Comparison of ENCODE assay signal across 1 cellular context in the genomic region with DNA sequence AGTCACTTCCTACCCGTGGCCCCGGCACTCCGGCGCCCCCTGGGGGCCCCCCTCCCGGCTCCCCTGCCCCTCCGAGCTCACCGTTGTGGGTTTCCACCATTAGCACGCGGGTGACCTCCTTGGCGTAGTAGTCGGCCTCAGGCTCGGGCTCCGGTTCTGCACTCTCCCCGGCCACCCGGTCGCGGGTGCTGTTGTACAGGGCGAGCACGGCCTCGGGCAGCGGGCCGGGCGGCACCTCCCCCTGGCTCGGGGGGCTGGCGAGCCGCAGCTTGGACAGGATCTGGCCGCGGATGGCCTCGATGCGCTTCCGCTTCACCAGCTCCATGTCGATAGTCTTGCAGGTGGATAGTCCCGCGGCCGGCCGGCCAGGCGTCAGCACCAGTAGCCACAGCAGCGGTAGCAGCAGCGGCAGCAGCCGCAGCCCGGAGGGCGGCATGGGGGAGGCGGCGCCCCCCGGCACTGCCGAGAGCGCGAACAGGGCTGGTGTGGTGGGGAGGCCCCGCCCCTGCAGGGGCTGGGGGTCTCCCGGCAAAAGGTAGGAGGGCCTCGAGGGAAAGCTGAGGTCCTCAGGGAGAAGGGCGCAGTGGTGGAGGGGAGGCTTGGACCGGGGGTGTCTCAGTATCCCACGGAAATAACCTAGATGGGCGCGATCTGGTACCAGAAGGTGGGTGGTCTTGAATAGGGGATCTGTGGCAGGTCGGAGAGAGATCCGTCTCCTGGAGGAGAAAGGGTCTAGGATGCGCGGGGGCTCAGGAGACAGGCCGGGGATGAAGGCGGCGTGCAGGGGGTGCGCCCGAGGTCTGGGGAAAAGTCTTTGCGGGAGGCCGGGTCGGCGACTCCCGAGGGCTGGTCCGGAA.
TF ChIP-seq lines count a peak whose summit lies in the region.

No MANE protein-coding gene starts in this region.

TF ChIP-seq in HEK293, 187 proteins besides CTCF, POLR2A, EP300 and RAD21 (continued from another document):
- TF ChIP-seq PRDM4 (tag by site-specific recombination; IDR thresholded peaks at IDR 0.05) = 0 out of 2 replicates have a peak, but pooled peaks have one; percentile 7
- 0 out of 2 replicates have a peak, but pooled peaks have one; percentile 8 for TF ChIP-seq ZNF777 (tag by site-specific recombination; IDR thresholded peaks at IDR 0.05; ENCODE audit: borderline replicate concordance)
- TF ChIP-seq, protein P1, sequence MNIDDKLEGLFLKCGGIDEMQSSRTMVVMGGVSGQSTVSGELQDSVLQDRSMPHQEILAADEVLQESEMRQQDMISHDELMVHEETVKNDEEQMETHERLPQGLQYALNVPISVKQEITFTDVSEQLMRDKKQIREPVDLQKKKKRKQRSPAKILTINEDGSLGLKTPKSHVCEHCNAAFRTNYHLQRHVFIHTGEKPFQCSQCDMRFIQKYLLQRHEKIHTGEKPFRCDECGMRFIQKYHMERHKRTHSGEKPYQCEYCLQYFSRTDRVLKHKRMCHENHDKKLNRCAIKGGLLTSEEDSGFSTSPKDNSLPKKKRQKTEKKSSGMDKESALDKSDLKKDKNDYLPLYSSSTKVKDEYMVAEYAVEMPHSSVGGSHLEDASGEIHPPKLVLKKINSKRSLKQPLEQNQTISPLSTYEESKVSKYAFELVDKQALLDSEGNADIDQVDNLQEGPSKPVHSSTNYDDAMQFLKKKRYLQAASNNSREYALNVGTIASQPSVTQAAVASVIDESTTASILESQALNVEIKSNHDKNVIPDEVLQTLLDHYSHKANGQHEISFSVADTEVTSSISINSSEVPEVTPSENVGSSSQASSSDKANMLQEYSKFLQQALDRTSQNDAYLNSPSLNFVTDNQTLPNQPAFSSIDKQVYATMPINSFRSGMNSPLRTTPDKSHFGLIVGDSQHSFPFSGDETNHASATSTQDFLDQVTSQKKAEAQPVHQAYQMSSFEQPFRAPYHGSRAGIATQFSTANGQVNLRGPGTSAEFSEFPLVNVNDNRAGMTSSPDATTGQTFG (tag by site-specific recombination; IDR thresholded peaks at IDR 0.05; ENCODE audit: borderline replicate concordance) = no peak
- 0 out of 2 replicates have a peak, but pooled peaks have one; percentile 72 for TF ChIP-seq ZFP37 (tag by site-specific recombination; IDR thresholded peaks at IDR 0.05)
- peak; percentile 99 for TF ChIP-seq ZNF335 (tag by site-specific recombination; conservative IDR thresholded peaks at IDR 0.05)
- TF ChIP-seq PRDM1 (tag by site-specific recombination; IDR thresholded peaks at IDR 0.05) = 0 out of 2 replicates have a peak, but pooled peaks have one; percentile 6
- 0 out of 2 replicates have a peak, but pooled peaks have one; percentile 28 for TF ChIP-seq ZBTB11 (tag by site-specific recombination; conservative IDR thresholded peaks at IDR 0.05; ENCODE audit: low read depth)
- TF ChIP-seq EGR2 (tag by site-specific recombination; IDR thresholded peaks at IDR 0.05; ENCODE audit: low read depth) = peak; percentile 67
- peak; percentile 27; the same call in 1 of the 2 replicates for TF ChIP-seq ZNF76 (tag by site-specific recombination; IDR thresholded peaks at IDR 0.05; ENCODE audit: borderline replicate concordance, low read depth)
- peak; percentile 51 for TF ChIP-seq ZFHX2 (tag by site-specific recombination; conservative IDR thresholded peaks at IDR 0.05)
- peak; percentile 51; the same call in 1 of the 2 replicates for TF ChIP-seq ZBTB20 (tag by site-specific recombination; IDR thresholded peaks at IDR 0.05)
- TF ChIP-seq, protein P2, sequence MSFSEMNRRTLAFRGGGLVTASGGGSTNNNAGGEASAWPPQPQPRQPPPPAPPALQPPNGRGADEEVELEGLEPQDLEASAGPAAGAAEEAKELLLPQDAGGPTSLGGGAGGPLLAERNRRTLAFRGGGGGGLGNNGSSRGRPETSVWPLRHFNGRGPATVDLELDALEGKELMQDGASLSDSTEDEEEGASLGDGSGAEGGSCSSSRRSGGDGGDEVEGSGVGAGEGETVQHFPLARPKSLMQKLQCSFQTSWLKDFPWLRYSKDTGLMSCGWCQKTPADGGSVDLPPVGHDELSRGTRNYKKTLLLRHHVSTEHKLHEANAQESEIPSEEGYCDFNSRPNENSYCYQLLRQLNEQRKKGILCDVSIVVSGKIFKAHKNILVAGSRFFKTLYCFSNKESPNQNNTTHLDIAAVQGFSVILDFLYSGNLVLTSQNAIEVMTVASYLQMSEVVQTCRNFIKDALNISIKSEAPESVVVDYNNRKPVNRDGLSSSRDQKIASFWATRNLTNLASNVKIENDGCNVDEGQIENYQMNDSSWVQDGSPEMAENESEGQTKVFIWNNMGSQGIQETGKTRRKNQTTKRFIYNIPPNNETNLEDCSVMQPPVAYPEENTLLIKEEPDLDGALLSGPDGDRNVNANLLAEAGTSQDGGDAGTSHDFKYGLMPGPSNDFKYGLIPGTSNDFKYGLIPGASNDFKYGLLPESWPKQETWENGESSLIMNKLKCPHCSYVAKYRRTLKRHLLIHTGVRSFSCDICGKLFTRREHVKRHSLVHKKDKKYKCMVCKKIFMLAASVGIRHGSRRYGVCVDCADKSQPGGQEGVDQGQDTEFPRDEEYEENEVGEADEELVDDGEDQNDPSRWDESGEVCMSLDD (tag by site-specific recombination; IDR thresholded peaks at IDR 0.05) = peak; percentile 77
- peak; percentile 67 for TF ChIP-seq ZNF23 (tag by site-specific recombination; IDR thresholded peaks at IDR 0.05; ENCODE audit: borderline replicate concordance)
- TF ChIP-seq OSR2 (tag by site-specific recombination; IDR thresholded peaks at IDR 0.05) = peak; percentile 97
- TF ChIP-seq SP3 (tag by site-specific recombination; IDR thresholded peaks at IDR 0.05) = peak; percentile 79
- TF ChIP-seq, protein P3, sequence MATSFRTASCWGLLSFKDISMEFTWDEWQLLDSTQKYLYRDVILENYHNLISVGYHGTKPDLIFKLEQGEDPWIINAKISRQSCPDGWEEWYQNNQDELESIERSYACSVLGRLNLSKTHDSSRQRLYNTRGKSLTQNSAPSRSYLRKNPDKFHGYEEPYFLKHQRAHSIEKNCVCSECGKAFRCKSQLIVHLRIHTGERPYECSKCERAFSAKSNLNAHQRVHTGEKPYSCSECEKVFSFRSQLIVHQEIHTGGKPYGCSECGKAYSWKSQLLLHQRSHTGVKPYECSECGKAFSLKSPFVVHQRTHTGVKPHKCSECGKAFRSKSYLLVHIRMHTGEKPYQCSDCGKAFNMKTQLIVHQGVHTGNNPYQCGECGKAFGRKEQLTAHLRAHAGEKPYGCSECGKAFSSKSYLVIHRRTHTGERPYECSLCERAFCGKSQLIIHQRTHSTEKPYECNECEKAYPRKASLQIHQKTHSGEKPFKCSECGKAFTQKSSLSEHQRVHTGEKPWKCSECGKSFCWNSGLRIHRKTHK (tag by site-specific recombination; IDR thresholded peaks at IDR 0.05) = no peak
- peak; percentile 34; the same call in 1 of the 2 replicates for TF ChIP-seq ZNF398 (tag by site-specific recombination; IDR thresholded peaks at IDR 0.05)
- no peak for TF ChIP-seq AEBP2 (tag by site-specific recombination; IDR thresholded peaks at IDR 0.05; ENCODE audit: borderline replicate concordance)
- TF ChIP-seq, protein P4, sequence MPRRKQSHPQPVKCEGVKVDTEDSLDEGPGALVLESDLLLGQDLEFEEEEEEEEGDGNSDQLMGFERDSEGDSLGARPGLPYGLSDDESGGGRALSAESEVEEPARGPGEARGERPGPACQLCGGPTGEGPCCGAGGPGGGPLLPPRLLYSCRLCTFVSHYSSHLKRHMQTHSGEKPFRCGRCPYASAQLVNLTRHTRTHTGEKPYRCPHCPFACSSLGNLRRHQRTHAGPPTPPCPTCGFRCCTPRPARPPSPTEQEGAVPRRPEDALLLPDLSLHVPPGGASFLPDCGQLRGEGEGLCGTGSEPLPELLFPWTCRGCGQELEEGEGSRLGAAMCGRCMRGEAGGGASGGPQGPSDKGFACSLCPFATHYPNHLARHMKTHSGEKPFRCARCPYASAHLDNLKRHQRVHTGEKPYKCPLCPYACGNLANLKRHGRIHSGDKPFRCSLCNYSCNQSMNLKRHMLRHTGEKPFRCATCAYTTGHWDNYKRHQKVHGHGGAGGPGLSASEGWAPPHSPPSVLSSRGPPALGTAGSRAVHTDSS (tag by site-specific recombination; IDR thresholded peaks at IDR 0.05) = no peak
- 0 out of 2 replicates have a peak, but pooled peaks have one; percentile 44 for TF ChIP-seq ZNF24 (tag by site-specific recombination; IDR thresholded peaks at IDR 0.05)
- TF ChIP-seq GLIS2 (tag by site-specific recombination; IDR thresholded peaks at IDR 0.05) = peak; percentile 92
- TF ChIP-seq ZBTB8A (tag by site-specific recombination; IDR thresholded peaks at IDR 0.05) = 0 out of 2 replicates have a peak, but pooled peaks have one; percentile 22
TF ChIP-seq in HEK293: peak in this region for 40.
